In genomic region chr7:132030883-132031282, GRCh38 we compare ENCODE assay signal across 17 cellular contexts.
DNase-seq lines count a peak whose midpoint lies in the region; ATAC-seq and TF ChIP-seq lines count a peak whose summit lies in the region.
"Had no signal": no experiment of that assay in that cellular context is flagged by ENCODE, and none has a peak within 500 bp of the region (broad histone marks: within the 10 kb centered on the region; RNA-seq: fewer than 3 reads in every experiment).

No MANE protein-coding gene starts in this region.

- no peak for TF ChIP-seq CTCF in ascending aorta (IDR thresholded peaks at IDR 0.05)

- H3K36me3 ChIP-seq in ascending aorta: no peaks in the 10 kb centered on the region
- H3K36me3 ChIP-seq: MG63 had no signal

- H3K9me3 Mint-ChIP-seq in activated T-helper 1 cell treated with anti-CD3 and anti-CD28 coated beads, Interleukin-12 subunit alpha, Interleukin-12 subunit beta, Interleukin-2, Interleukin-4 antibody, amounts not matched to agents 30 ng/mL and 10 ng/mL and 1 ng/mL, durations not matched to agents 14 hours and 24 hours and 36 hours: no peaks in the 10 kb centered on the region

- H3K4me3 Mint-ChIP-seq in activated T-helper 1 cell treated with anti-CD3 and anti-CD28 coated beads, Interleukin-12 subunit alpha, Interleukin-12 subunit beta, Interleukin-2, Interleukin-4 antibody, amounts not matched to agents 30 ng/mL and 10 ng/mL and 1 ng/mL, durations not matched to agents 14 hours and 24 hours and 36 hours: no peak overlapping the region

- no peaks in the 10 kb centered on the region for H3K4me1 Mint-ChIP-seq in activated T-helper 1 cell treated with anti-CD3 and anti-CD28 coated beads, Interleukin-12 subunit alpha, Interleukin-12 subunit beta, Interleukin-2, Interleukin-4 antibody, amounts not matched to agents 30 ng/mL and 10 ng/mL and 1 ng/mL, durations not matched to agents 14 hours and 24 hours and 36 hours (ENCODE audit: low read depth)

- intact Hi-C loops in ascending aorta (cut with DNase I) (no loop called here), posterior cingulate gyrus (cut with DNase I) (no loop called here)
- intact Hi-C loops in activated T-helper 1 cell treated with anti-CD3 and anti-CD28 coated beads, Interleukin-12 subunit alpha, Interleukin-12 subunit beta, Interleukin-2, Interleukin-4 antibody, amounts not matched to agents 30 ng/mL and 10 ng/mL and 1 ng/mL, durations not matched to agents 14 hours and 24 hours and 36 hours (cut with micrococcal nuclease): no loop called here

- no peak for ATAC-seq in HG03175 (IDR thresholded peaks at IDR 0.05; ENCODE audit: unreplicated experiment)
- ATAC-seq: HepG2 had no signal

- H3K9me3 ChIP-seq in ascending aorta: no peaks in the 10 kb centered on the region
- H3K9me3 ChIP-seq: MG63 had no signal

- H3K27ac Mint-ChIP-seq in activated T-helper 1 cell treated with anti-CD3 and anti-CD28 coated beads, Interleukin-12 subunit alpha, Interleukin-12 subunit beta, Interleukin-2, Interleukin-4 antibody, amounts not matched to agents 30 ng/mL and 10 ng/mL and 1 ng/mL, durations not matched to agents 14 hours and 24 hours and 36 hours: no peak overlapping the region

- H3K36me3 Mint-ChIP-seq in activated T-helper 1 cell treated with anti-CD3 and anti-CD28 coated beads, Interleukin-12 subunit alpha, Interleukin-12 subunit beta, Interleukin-2, Interleukin-4 antibody, amounts not matched to agents 30 ng/mL and 10 ng/mL and 1 ng/mL, durations not matched to agents 14 hours and 24 hours and 36 hours (ENCODE audit: low read depth): no peaks in the 10 kb centered on the region

- no peaks in the 10 kb centered on the region for H3K27me3 Mint-ChIP-seq in activated T-helper 1 cell treated with anti-CD3 and anti-CD28 coated beads, Interleukin-12 subunit alpha, Interleukin-12 subunit beta, Interleukin-2, Interleukin-4 antibody, amounts not matched to agents 30 ng/mL and 10 ng/mL and 1 ng/mL, durations not matched to agents 14 hours and 24 hours and 36 hours (ENCODE audit: insufficient read depth)

- H3K4me1 ChIP-seq in ascending aorta: peaks cover 2 to 10% of the 10 kb centered on the region in 2 donors

- DNase-seq in NCI-H226 (peak; percentile 9), ascending aorta (ENCODE audit: low spot score in 2 of 2) (no peak), kidney tubule cell (ENCODE audit: low spot score) (peak; percentile 81), renal cortical epithelial cell (ENCODE audit: low read depth) (peak; percentile 17), posterior cingulate gyrus (no peak)
- no peak for DNase-seq in stimulated activated CD8-positive, alpha-beta memory T cell treated with anti-CD3 and anti-CD28 coated beads, Interleukin-4, amount 100 ng/mL, for 48 hours
- DNase-seq in activated T-helper 1 cell treated with anti-CD3 and anti-CD28 coated beads, Interleukin-12 subunit alpha, Interleukin-12 subunit beta, Interleukin-2, Interleukin-4 antibody, amounts not matched to agents 30 ng/mL and 10 ng/mL and 1 ng/mL, durations not matched to agents 14 hours and 24 hours and 36 hours (ENCODE audit: low spot score): no peak
- DNase-seq: DMS 273 treated with DMSO at 0.1 percent for 48 hours, MG63, NCI-H1092 treated with DMSO at 0.1 percent for 48 hours, NCI-H187, NCI-H2171, NCI-H510A treated with DMSO at 0.1 percent for 48 hours, RPMI8226 had no signal

- H3K27ac ChIP-seq in ascending aorta: peak overlapping the region; percentile 27 to 33
- H3K27ac ChIP-seq: SK-N-MC had no signal

- no peaks in the 10 kb centered on the region for H3K27me3 ChIP-seq in ascending aorta
- H3K27me3 ChIP-seq: MG63 had no signal

- no peak overlapping the region for H3K4me3 ChIP-seq in ascending aorta
- H3K4me3 ChIP-seq: MG63, SK-N-MC had no signal

Comparison
In these comparisons a context has a peak if more than half of its experiments do, and no peak if none do; other contexts are left out.
1. DNase-seq: peak in NCI-H226 (single experiment), kidney tubule cell (single experiment) and renal cortical epithelial cell (single experiment); none in ascending aorta (0 of 2), posterior cingulate gyrus (0 of 10), stimulated activated CD8-positive, alpha-beta memory T cell treated with anti-CD3 and anti-CD28 coated beads, Interleukin-4, amount 100 ng/mL, for 48 hours (single experiment) and activated T-helper 1 cell treated with anti-CD3 and anti-CD28 coated beads, Interleukin-12 subunit alpha, Interleukin-12 subunit beta, Interleukin-2, Interleukin-4 antibody, amounts not matched to agents 30 ng/mL and 10 ng/mL and 1 ng/mL, durations not matched to agents 14 hours and 24 hours and 36 hours (single experiment).